ENCODE assay signal across 36 cellular contexts in genomic region chr6:27550692-27551091, GRCh38.
"Had no signal": no experiment of that assay in that cellular context is flagged by ENCODE, and none has a peak within 500 bp of the region (broad histone marks: within the 10 kb centered on the region; RNA-seq: fewer than 3 reads in every experiment).

No MANE protein-coding gene starts in this region.

- H3K36me3 ChIP-seq: adrenal gland, brain microvascular endothelial cell, cardiac muscle cell, WERI-Rb-1 had no signal

- H3K27ac ChIP-seq: adrenal gland, body of pancreas, brain microvascular endothelial cell, cardiac muscle cell, WERI-Rb-1 had no signal

- FAIRE-seq: astrocyte, bronchial epithelial cell had no signal

- DNase-seq: activated CD4-positive, alpha-beta memory T cell treated with anti-CD3 and anti-CD28 coated beads, Interleukin-2, amount 10 ng/mL, durations not matched to agents 7 days and 5 days; activated CD4-positive, alpha-beta T cell treated with anti-CD3 and anti-CD28 coated beads for 1 hour; activated CD4-positive, alpha-beta T cell treated with anti-CD3 and anti-CD28 coated beads for 36 hours; activated CD4-positive, alpha-beta T cell treated with anti-CD3 and anti-CD28 coated beads for 48 hours; activated CD4-positive, alpha-beta T cell treated with anti-CD3 and anti-CD28 coated beads, Interleukin-2, amount 10 ng/mL, durations not matched to agents 7 days and 5 days; activated CD4-positive, alpha-beta T cell treated with anti-CD3 and anti-CD28 coated beads, Interleukin-2, amount 50 U/mL, for 48 hours; activated CD4-positive, CD25-positive, alpha-beta regulatory T cell; activated CD8-positive, alpha-beta memory T cell treated with anti-CD3 and anti-CD28 coated beads for 24 hours; activated CD8-positive, alpha-beta memory T cell treated with anti-CD3 and anti-CD28 coated beads, Interleukin-2, amount 10 ng/mL, durations not matched to agents 7 days and 5 days; activated CD8-positive, alpha-beta memory T cell treated with anti-CD3 and anti-CD28 coated beads, Interleukin-2, amount 50 U/mL, for 48 hours; activated CD8-positive, alpha-beta T cell treated with anti-CD3 and anti-CD28 coated beads, Interleukin-2, amount 10 ng/mL, durations not matched to agents 7 days and 5 days; activated effector memory CD4-positive, alpha-beta T cell treated with anti-CD3 and anti-CD28 coated beads, Interleukin-2, amount 50 U/mL, for 16 hours; activated gamma-delta T cell treated with Interleukin-2 at 50 U/mL for 16 hours; activated naive CD4-positive, alpha-beta T cell; activated naive CD4-positive, alpha-beta T cell treated with anti-CD3 and anti-CD28 coated beads for 36 hours; activated naive CD4-positive, alpha-beta T cell treated with anti-CD3 and anti-CD28 coated beads, Interleukin-2, amount 50 U/mL, for 16 hours; activated naive CD8-positive, alpha-beta T cell treated with anti-CD3 and anti-CD28 coated beads for 36 hours; activated T-cell treated with anti-CD3 and anti-CD28 coated beads, Interleukin-2, amount 50 U/mL, for 24 hours; activated T-cell treated with anti-CD3 and anti-CD28 coated beads, Interleukin-2, amount 50 U/mL, for 48 hours; adrenal gland; amniotic stem cell; aorta; body of pancreas; brain microvascular endothelial cell; caudate nucleus; cerebellar nuclear complex; T-helper 1 cell; T-helper 2 cell; T-helper 9 cell; WERI-Rb-1 had no signal

- ATAC-seq: activated CD4-positive, alpha-beta T cell treated with anti-CD3 and anti-CD28 coated beads for 36 hours; activated CD4-positive, CD25-positive, alpha-beta regulatory T cell treated with anti-CD3 and anti-CD28 coated beads, Interleukin-2, amount 50 U/mL, for 24 hours; activated CD8-positive, alpha-beta memory T cell treated with anti-CD3 and anti-CD28 coated beads, Interleukin-2, amount 10 ng/mL, durations not matched to agents 7 days and 5 days; activated CD8-positive, alpha-beta T cell treated with anti-CD3 and anti-CD28 coated beads, Interleukin-2, amount 10 ng/mL, durations not matched to agents 7 days and 5 days; activated naive CD4-positive, alpha-beta T cell treated with anti-CD3 and anti-CD28 coated beads, Interleukin-2, amount 50 U/mL, for 72 hours; body of pancreas; WTC11 had no signal

- H3K27me3 ChIP-seq: brain microvascular endothelial cell had no signal

- H3K4me3 ChIP-seq: adrenal gland, body of pancreas, cardiac muscle cell had no signal

- H3K4me1 ChIP-seq: adrenal gland, body of pancreas had no signal
